Comparison of ENCODE assay signal across 1 cellular context in the genomic region with DNA sequence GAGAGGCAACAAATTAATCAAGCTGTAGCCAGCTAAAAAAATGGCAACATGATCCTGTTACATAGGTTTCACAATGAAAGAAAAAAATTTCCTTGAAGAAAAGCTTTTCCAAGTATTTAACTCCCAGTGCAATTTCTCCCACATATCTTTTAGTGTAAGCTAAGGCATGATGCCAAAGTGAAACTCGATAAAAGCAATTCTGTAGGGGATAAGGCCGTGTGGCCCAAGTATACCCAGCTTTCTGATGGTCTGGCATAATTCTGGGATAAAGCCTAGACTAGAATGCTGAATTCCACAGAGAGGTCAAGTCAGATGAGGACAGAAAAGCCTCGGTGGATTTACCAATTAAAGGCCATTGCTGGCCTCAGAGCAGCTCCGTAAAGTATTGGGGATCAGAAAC.
TF ChIP-seq lines count a peak whose summit lies in the region.

No MANE protein-coding gene starts in this region.

TF ChIP-seq in GM23338, 12 proteins besides CTCF, POLR2A, EP300 and RAD21 (continued from another document):
- TF ChIP-seq, protein P1, sequence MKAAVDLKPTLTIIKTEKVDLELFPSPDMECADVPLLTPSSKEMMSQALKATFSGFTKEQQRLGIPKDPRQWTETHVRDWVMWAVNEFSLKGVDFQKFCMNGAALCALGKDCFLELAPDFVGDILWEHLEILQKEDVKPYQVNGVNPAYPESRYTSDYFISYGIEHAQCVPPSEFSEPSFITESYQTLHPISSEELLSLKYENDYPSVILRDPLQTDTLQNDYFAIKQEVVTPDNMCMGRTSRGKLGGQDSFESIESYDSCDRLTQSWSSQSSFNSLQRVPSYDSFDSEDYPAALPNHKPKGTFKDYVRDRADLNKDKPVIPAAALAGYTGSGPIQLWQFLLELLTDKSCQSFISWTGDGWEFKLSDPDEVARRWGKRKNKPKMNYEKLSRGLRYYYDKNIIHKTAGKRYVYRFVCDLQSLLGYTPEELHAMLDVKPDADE (IDR thresholded peaks at IDR 0.05) = no peak
- TF ChIP-seq EZH2 (IDR thresholded peaks at IDR 0.05; ENCODE audit: low read depth, unreplicated experiment) = no peak
- TF ChIP-seq, protein P2, sequence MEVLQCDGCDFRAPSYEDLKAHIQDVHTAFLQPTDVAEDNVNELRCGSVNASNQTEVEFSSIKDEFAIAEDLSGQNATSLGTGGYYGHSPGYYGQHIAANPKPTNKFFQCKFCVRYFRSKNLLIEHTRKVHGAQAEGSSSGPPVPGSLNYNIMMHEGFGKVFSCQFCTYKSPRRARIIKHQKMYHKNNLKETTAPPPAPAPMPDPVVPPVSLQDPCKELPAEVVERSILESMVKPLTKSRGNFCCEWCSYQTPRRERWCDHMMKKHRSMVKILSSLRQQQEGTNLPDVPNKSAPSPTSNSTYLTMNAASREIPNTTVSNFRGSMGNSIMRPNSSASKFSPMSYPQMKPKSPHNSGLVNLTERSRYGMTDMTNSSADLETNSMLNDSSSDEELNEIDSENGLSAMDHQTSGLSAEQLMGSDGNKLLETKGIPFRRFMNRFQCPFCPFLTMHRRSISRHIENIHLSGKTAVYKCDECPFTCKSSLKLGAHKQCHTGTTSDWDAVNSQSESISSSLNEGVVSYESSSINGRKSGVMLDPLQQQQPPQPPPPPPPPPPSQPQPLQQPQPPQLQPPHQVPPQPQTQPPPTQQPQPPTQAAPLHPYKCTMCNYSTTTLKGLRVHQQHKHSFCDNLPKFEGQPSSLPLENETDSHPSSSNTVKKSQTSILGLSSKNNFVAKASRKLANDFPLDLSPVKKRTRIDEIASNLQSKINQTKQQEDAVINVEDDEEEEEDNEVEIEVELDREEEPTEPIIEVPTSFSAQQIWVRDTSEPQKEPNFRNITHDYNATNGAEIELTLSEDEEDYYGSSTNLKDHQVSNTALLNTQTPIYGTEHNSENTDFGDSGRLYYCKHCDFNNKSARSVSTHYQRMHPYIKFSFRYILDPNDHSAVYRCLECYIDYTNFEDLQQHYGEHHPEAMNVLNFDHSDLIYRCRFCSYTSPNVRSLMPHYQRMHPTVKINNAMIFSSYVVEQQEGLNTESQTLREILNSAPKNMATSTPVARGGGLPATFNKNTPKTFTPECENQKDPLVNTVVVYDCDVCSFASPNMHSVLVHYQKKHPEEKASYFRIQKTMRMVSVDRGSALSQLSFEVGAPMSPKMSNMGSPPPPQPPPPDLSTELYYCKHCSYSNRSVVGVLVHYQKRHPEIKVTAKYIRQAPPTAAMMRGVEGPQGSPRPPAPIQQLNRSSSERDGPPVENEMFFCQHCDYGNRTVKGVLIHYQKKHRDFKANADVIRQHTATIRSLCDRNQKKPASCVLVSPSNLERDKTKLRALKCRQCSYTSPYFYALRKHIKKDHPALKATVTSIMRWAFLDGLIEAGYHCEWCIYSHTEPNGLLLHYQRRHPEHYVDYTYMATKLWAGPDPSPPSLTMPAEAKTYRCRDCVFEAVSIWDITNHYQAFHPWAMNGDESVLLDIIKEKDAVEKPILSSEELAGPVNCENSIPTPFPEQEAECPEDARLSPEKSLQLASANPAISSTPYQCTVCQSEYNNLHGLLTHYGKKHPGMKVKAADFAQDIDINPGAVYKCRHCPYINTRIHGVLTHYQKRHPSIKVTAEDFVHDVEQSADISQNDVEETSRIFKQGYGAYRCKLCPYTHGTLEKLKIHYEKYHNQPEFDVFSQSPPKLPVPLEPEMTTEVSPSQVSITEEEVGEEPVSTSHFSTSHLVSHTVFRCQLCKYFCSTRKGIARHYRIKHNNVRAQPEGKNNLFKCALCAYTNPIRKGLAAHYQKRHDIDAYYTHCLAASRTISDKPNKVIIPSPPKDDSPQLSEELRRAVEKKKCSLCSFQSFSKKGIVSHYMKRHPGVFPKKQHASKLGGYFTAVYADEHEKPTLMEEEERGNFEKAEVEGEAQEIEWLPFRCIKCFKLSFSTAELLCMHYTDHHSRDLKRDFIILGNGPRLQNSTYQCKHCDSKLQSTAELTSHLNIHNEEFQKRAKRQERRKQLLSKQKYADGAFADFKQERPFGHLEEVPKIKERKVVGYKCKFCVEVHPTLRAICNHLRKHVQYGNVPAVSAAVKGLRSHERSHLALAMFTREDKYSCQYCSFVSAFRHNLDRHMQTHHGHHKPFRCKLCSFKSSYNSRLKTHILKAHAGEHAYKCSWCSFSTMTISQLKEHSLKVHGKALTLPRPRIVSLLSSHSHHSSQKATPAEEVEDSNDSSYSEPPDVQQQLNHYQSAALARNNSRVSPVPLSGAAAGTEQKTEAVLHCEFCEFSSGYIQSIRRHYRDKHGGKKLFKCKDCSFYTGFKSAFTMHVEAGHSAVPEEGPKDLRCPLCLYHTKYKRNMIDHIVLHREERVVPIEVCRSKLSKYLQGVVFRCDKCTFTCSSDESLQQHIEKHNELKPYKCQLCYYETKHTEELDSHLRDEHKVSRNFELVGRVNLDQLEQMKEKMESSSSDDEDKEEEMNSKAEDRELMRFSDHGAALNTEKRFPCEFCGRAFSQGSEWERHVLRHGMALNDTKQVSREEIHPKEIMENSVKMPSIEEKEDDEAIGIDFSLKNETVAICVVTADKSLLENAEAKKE (CRISPR knock-in tag; IDR thresholded peaks at IDR 0.05) = no peak
- TF ChIP-seq JUNB (IDR thresholded peaks at IDR 0.05; ENCODE audit: unreplicated experiment) = no peak
